ENCODE assay signal across 1 cellular context in genomic region chr9:130201974-130202373, GRCh38.
TF ChIP-seq lines count a peak whose summit lies in the region.

No MANE protein-coding gene starts in this region.

TF ChIP-seq in HepG2, 621 proteins besides CTCF, POLR2A, EP300 and RAD21 (continued from another document and continues in another):
- TF ChIP-seq HBP1 (CRISPR knock-in tag; IDR thresholded peaks at IDR 0.05; ENCODE audit: low read depth) (no peak), ZNF17 (CRISPR knock-in tag; IDR thresholded peaks at IDR 0.05) (no peak), ZNF362 (CRISPR knock-in tag; IDR thresholded peaks at IDR 0.05; ENCODE audit: borderline replicate concordance) (0 out of 2 replicates have a peak, but pooled peaks have one; percentile 20), CHD2 (IDR thresholded peaks at IDR 0.05; ENCODE audit: low read depth, low read length) (no peak), ZSCAN5A (CRISPR knock-in tag; IDR thresholded peaks at IDR 0.05; ENCODE audit: borderline replicate concordance) (no peak), SOX6 (IDR thresholded peaks at IDR 0.05) (no peak), SOX6 (CRISPR knock-in tag; IDR thresholded peaks at IDR 0.05) (peak; percentile 50; the same call in 1 of the 2 replicates), ZNF615 (CRISPR knock-in tag; IDR thresholded peaks at IDR 0.05; ENCODE audit: borderline replicate concordance) (no peak), HNRNPK (IDR thresholded peaks at IDR 0.05; ENCODE audit: low read depth, low read length, poor library complexity, severe bottlenecking) (no peak), ZNF678 (CRISPR knock-in tag; IDR thresholded peaks at IDR 0.05) (no peak), SNAPC5 (CRISPR knock-in tag; IDR thresholded peaks at IDR 0.05; ENCODE audit: borderline replicate concordance) (no peak), NR2C2 (CRISPR knock-in tag; IDR thresholded peaks at IDR 0.05; ENCODE audit: borderline replicate concordance) (peak; percentile 94), IRF1 (CRISPR knock-in tag; IDR thresholded peaks at IDR 0.05; ENCODE audit: low read depth) (no peak), ZNF484 (CRISPR knock-in tag; IDR thresholded peaks at IDR 0.05; ENCODE audit: borderline replicate concordance, low read depth) (no peak), ZNF674 (CRISPR knock-in tag; IDR thresholded peaks at IDR 0.05; ENCODE audit: low read depth) (no peak), XRCC5 (optimal IDR thresholded peaks at IDR 0.05; ENCODE audit: low read length) (no peak), RARA (CRISPR knock-in tag; IDR thresholded peaks at IDR 0.05) (peak; percentile 93), ZNF639 (CRISPR knock-in tag; conservative IDR thresholded peaks at IDR 0.05) (no peak), POLR2AphosphoS2 (IDR thresholded peaks at IDR 0.05; ENCODE audit: low read depth, low read length) (no peak), ZNF337 (CRISPR knock-in tag; IDR thresholded peaks at IDR 0.05; ENCODE audit: borderline replicate concordance, low read depth) (no peak), ESRRA (CRISPR knock-in tag; IDR thresholded peaks at IDR 0.05; ENCODE audit: low read depth) (peak; percentile 98), ZNF607 (CRISPR knock-in tag; IDR thresholded peaks at IDR 0.05; ENCODE audit: borderline replicate concordance) (no peak), IKZF1 (IDR thresholded peaks at IDR 0.05) (no peak), TBX2 (CRISPR knock-in tag; IDR thresholded peaks at IDR 0.05; ENCODE audit: borderline replicate concordance) (peak; percentile 29; the same call in 1 of the 2 replicates), CCDC6 (CRISPR knock-in tag; IDR thresholded peaks at IDR 0.05) (no peak), ZNF687 (CRISPR knock-in tag; IDR thresholded peaks at IDR 0.05) (peak; percentile 71), ZNF800 (CRISPR knock-in tag; IDR thresholded peaks at IDR 0.05) (no peak), ARID5B (CRISPR knock-in tag; IDR thresholded peaks at IDR 0.05) (0 out of 2 replicates have a peak, but pooled peaks have one; percentile 18), ZNF280D (CRISPR knock-in tag; IDR thresholded peaks at IDR 0.05) (peak; percentile 48; the same call in 1 of the 2 replicates), NCOA1 (CRISPR knock-in tag; IDR thresholded peaks at IDR 0.05) (no peak), PAXIP1 (CRISPR knock-in tag; conservative IDR thresholded peaks at IDR 0.05) (peak; percentile 64; the same call in 1 of the 2 replicates)
